ENCODE assay signal across 8 cellular contexts in genomic region chr9:124259273-124260078, GRCh38. TPM values are rescaled to one million over a fixed set of nuclear protein-coding genes. Genes with fewer than 3 reads are reported as not detected.
DNase-seq lines count a peak whose midpoint lies in the region; ATAC-seq and TF ChIP-seq lines count a peak whose summit lies in the region.

No MANE protein-coding gene starts in this region.

- DNase-seq in AG09309 (ENCODE audit: low read depth) = peak; percentile 63
- peak; percentile 88 for DNase-seq in HCEC 1CT
- DNase-seq in UCSD-AML1 (lab: John Stamatoyannopoulos, UW; ENCODE audit: unreplicated experiment) = peak; percentile 45
- peak; percentile 95 for DNase-seq in fibroblast of villous mesenchyme (ENCODE audit: low read depth)
- DNase-seq in omental fat pad (ENCODE audit: low spot score) = peak; percentile 69
- DNase-seq in GOT3 (lab: John Stamatoyannopoulos, UW) = no peak
- no peak for DNase-seq in NCI-H1105 treated with DMSO at 0.1 percent for 48 hours (lab: John Stamatoyannopoulos, UW)

- TF ChIP-seq CTCF in AG09309 (IDR thresholded peaks at IDR 0.05; ENCODE audit: control insufficient read depth, insufficient read depth, low read depth, low read length, missing control alignments) (no peak), fibroblast of villous mesenchyme (IDR thresholded peaks at IDR 0.05; ENCODE audit: insufficient read depth, low read depth, low read length) (no peak), omental fat pad (IDR thresholded peaks at IDR 0.05) (no peak)

- ATAC-seq in omental fat pad (ENCODE audit: low FRiP score) (peak; percentile 54), GM19463 (IDR thresholded peaks at IDR 0.05; ENCODE audit: unreplicated experiment) (no peak)

- H3K4me3 ChIP-seq in AG09309 (ENCODE audit: control insufficient read depth, low read depth, low read length) = peak overlapping the region; percentile 83
- peak overlapping the region; percentile 82 for H3K4me3 ChIP-seq in fibroblast of villous mesenchyme (ENCODE audit: low read depth, low read length)

RNA-seq across cellular contexts. Expression of gene NEK6, which starts 1.7 kb away (rescaled TPM):
- total RNA-seq in fibroblast of villous mesenchyme (41.9 and 43.2 TPM in 2 replicates), omental fat pad (10 to 100 TPM; 11.8 to 52.1 (median 29.0) TPM)

Comparison
In these comparisons a context has a peak if more than half of its experiments do, and no peak if none do; other contexts are left out.
1. DNase-seq: peak in AG09309 (single experiment), HCEC 1CT (single experiment), UCSD-AML1 (single experiment), fibroblast of villous mesenchyme (single experiment) and omental fat pad (single experiment); none in GOT3 (single experiment) and NCI-H1105 treated with DMSO at 0.1 percent for 48 hours (single experiment).